In the genomic region with DNA sequence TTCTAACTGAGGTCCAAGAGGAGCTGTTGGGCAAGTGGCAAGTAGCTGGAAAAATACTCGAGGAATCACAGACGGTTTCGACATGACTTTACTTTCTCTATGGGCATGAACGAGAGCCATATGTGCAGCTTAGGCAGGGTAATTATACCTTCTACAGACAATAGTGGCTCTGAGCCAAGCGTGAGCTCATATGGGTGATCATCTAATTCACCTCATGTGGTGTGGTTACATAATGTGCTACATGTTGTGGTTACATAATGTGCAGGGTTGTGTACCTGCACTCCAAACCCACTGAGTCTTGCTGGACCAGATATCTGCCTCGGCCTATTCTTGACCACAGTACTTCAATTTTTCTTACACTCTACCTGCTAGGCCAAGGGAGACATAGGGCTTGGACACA, we compare ENCODE assay signal across 14 cellular contexts.
DNase-seq lines count a peak whose midpoint lies in the region; ATAC-seq, FAIRE-seq and TF ChIP-seq lines count a peak whose summit lies in the region.
"Had no signal": no experiment of that assay in that cellular context is flagged by ENCODE, and none has a peak within 500 bp of the region (broad histone marks: within the 10 kb centered on the region; RNA-seq: fewer than 3 reads in every experiment).

No MANE protein-coding gene starts in this region.

- H3K36me3 ChIP-seq in mammary epithelial cell (ENCODE audit: insufficient read depth, low read length) (no peaks in the 10 kb centered on the region), HEK293 (ENCODE audit: control insufficient read depth in 2 of 2, insufficient read depth in 1 of 2, low read length in 2 of 2) (no peaks in the 10 kb centered on the region), gastroesophageal sphincter (no peaks in the 10 kb centered on the region)

- no peak for TF ChIP-seq CTCF in MCF 10A (IDR thresholded peaks at IDR 0.05; ENCODE audit: unreplicated experiment)
- TF ChIP-seq CTCF in mammary epithelial cell (conservative IDR thresholded peaks at IDR 0.05 in 1 of 2, IDR thresholded peaks at IDR 0.05 in 1 of 2; ENCODE audit: extremely low read depth in 1 of 2, insufficient read depth in 1 of 2, low read depth in 1 of 2, low read length in 2 of 2): no peak
- TF ChIP-seq CTCF in HEK293 (tag by site-specific recombination; IDR thresholded peaks at IDR 0.05): no peak
- TF ChIP-seq CTCF in gastroesophageal sphincter (IDR thresholded peaks at IDR 0.05): no peak

- in situ Hi-C loops in mammary epithelial cell (cut with MboI; ENCODE audit: low sequenced_read_pairs in 2 of 2): no loop called here

- H3K9me3 Mint-ChIP-seq in MCF 10A (ENCODE audit: unreplicated experiment): peaks cover 7% of the 10 kb centered on the region
- H3K9me3 Mint-ChIP-seq in activated CD4-positive, alpha-beta T cell treated with anti-CD3 and anti-CD28 coated beads for 36 hours (ENCODE audit: low read depth): peaks cover 3% of the 10 kb centered on the region

- no peaks in the 10 kb centered on the region for H3K27me3 Mint-ChIP-seq in MCF 10A (ENCODE audit: insufficient read depth, unreplicated experiment)
- no peaks in the 10 kb centered on the region for H3K27me3 Mint-ChIP-seq in activated CD4-positive, alpha-beta T cell treated with anti-CD3 and anti-CD28 coated beads for 36 hours

- no peak for TF ChIP-seq EP300 in gastroesophageal sphincter (IDR thresholded peaks at IDR 0.05)

- peak; percentile 71 for DNase-seq in MCF 10A (ENCODE audit: unreplicated experiment)
- no peak for DNase-seq in mammary epithelial cell
- DNase-seq in NCI-H524 treated with DMSO at 0.1 percent for 48 hours (lab: John Stamatoyannopoulos, UW): peak; percentile 17
- DNase-seq in activated CD4-positive, alpha-beta T cell treated with anti-CD3 and anti-CD28 coated beads for 36 hours: no peak
- no peak for DNase-seq in frontal cortex (ENCODE audit: low spot score in 2 of 2)
- no peak for DNase-seq in stimulated activated CD4-positive, alpha-beta T cell treated with anti-CD3 and anti-CD28 coated beads, Interleukin-4, amount 100 ng/mL, for 4 hours
- DNase-seq: C1 segment of cervical spinal cord, DMS79, NCI-H1436, NCI-H510A, PC-9 had no signal

- H3K36me3 Mint-ChIP-seq in MCF 10A (ENCODE audit: insufficient read depth, unreplicated experiment): no peaks in the 10 kb centered on the region
- H3K36me3 Mint-ChIP-seq in activated CD4-positive, alpha-beta T cell treated with anti-CD3 and anti-CD28 coated beads for 36 hours (ENCODE audit: low read depth): no peaks in the 10 kb centered on the region

- H4K20me1 ChIP-seq in mammary epithelial cell (ENCODE audit: insufficient read depth, low read length): no peaks in the 10 kb centered on the region

- ATAC-seq in gastroesophageal sphincter: peak; percentile 16
- no peak for ATAC-seq in activated CD4-positive, alpha-beta T cell treated with anti-CD3 and anti-CD28 coated beads for 36 hours

- no peak overlapping the region for H2AFZ ChIP-seq in mammary epithelial cell (ENCODE audit: low read depth, low read length)
- H2AFZ ChIP-seq: PC-9 had no signal

- H3K27me3 ChIP-seq in mammary epithelial cell (ENCODE audit: insufficient read depth, low read length) (no peaks in the 10 kb centered on the region), gastroesophageal sphincter (no peaks in the 10 kb centered on the region)

- H3K27ac ChIP-seq in mammary epithelial cell (ENCODE audit: insufficient read depth, low read depth, low read length) (no peak overlapping the region), HEK293 (ENCODE audit: extremely low read depth, low read depth, low read length) (no peak overlapping the region), gastroesophageal sphincter (no peak overlapping the region)
- H3K27ac ChIP-seq: PC-9 had no signal

- no TSS peak for BruUV-seq in MCF 10A (replicated peaks; lab: Mats Ljungman, UMichigan)
- no TSS peak for BruUV-seq in mammary epithelial cell (replicated peaks; lab: Mats Ljungman, UMichigan)

- WGBS in mammary epithelial cell (ENCODE audit: low coverage, missing lambda C conversion rate): 56% methylated on average over 6 of the region's 6 CpGs
- 82 to 88% methylated on average over 5 to 6 of the region's 6 CpGs for WGBS in gastroesophageal sphincter (ENCODE audit: low coverage in 1 of 2), 2 donors

- TF ChIP-seq POLR2A in gastroesophageal sphincter (IDR thresholded peaks at IDR 0.05): no peak

- no peak overlapping the region for H3K9ac ChIP-seq in mammary epithelial cell (ENCODE audit: insufficient read depth, low read length)

- H3K4me3 ChIP-seq in mammary epithelial cell (replicated peaks in 1 of 3; ENCODE audit: insufficient read depth in 1 of 3, low read depth in 2 of 3, low read length in 3 of 3) (no peak overlapping the region), HEK293 (ENCODE audit: low read depth, low read length) (no peak overlapping the region), gastroesophageal sphincter (no peak overlapping the region)
- H3K4me3 ChIP-seq: PC-9 had no signal

- H3K9me3 ChIP-seq in mammary epithelial cell (replicated peaks; ENCODE audit: insufficient read depth, low read length): peaks cover 35% of the 10 kb centered on the region
- H3K9me3 ChIP-seq in HEK293 (ENCODE audit: control insufficient read depth, insufficient read depth, low read depth, low read length): no peaks in the 10 kb centered on the region
- peaks cover 0 to 5% (median 0%) of the 10 kb centered on the region in 3 donors for H3K9me3 ChIP-seq in gastroesophageal sphincter

- CTCF ChIA-PET in MCF 10A (lab: Yijun Ruan, JAX): interaction anchor here (0.6 to 1.6 kb wide), 3 partner anchors 11 to 143 kb away, joined by 3 to 6 read pairs (median 4); no protein-coding TSS in a partner anchor
- CTCF ChIA-PET in mammary epithelial cell (lab: Charles Lee; ENCODE audit: low non-redundant PET): no interaction called here
- CTCF ChIA-PET in HEK293 (lab: Yijun Ruan, JAX): no interaction called here
- CTCF ChIA-PET in activated CD4-positive, alpha-beta T cell treated with anti-CD3 and anti-CD28 coated beads for 36 hours (lab: Charles Lee): no interaction called here

- H3K27ac Mint-ChIP-seq in MCF 10A (ENCODE audit: low read depth, unreplicated experiment): no peak overlapping the region
- no peak overlapping the region for H3K27ac Mint-ChIP-seq in activated CD4-positive, alpha-beta T cell treated with anti-CD3 and anti-CD28 coated beads for 36 hours

- dilution Hi-C loops in mammary epithelial cell (cut with HindIII; ENCODE audit: low sequenced_read_pairs): no loop called here

- H3K4me2 ChIP-seq in mammary epithelial cell (ENCODE audit: insufficient read depth, low read depth, low read length): no peak overlapping the region
- H3K4me2 ChIP-seq: PC-9 had no signal

- H3K4me1 ChIP-seq in mammary epithelial cell (ENCODE audit: insufficient read depth, low read length): no peaks in the 10 kb centered on the region
- no peaks in the 10 kb centered on the region for H3K4me1 ChIP-seq in HEK293 (ENCODE audit: control insufficient read depth, insufficient read depth, low read length)
- H3K4me1 ChIP-seq in gastroesophageal sphincter: no peaks in the 10 kb centered on the region

- no peak overlapping the region for H3K4me3 Mint-ChIP-seq in MCF 10A (ENCODE audit: unreplicated experiment)
- no peak overlapping the region for H3K4me3 Mint-ChIP-seq in activated CD4-positive, alpha-beta T cell treated with anti-CD3 and anti-CD28 coated beads for 36 hours

- POLR2A ChIA-PET in MCF 10A (lab: Yijun Ruan, JAX) (no interaction called here), HEK293 (lab: Yijun Ruan, JAX) (no interaction called here)
- POLR2A ChIA-PET in activated CD4-positive, alpha-beta T cell treated with anti-CD3 and anti-CD28 coated beads for 36 hours (lab: Charles Lee): no interaction called here

- intact Hi-C loops in MCF 10A (cut with micrococcal nuclease) (no loop called here), mammary epithelial cell (cut with micrococcal nuclease) (no loop called here)
- intact Hi-C loops in activated CD4-positive, alpha-beta T cell treated with anti-CD3 and anti-CD28 coated beads for 36 hours (cut with DNase I, micrococcal nuclease): no loop called here

- no peaks in the 10 kb centered on the region for H3K4me1 Mint-ChIP-seq in MCF 10A (ENCODE audit: insufficient read depth, unreplicated experiment)
- no peaks in the 10 kb centered on the region for H3K4me1 Mint-ChIP-seq in activated CD4-positive, alpha-beta T cell treated with anti-CD3 and anti-CD28 coated beads for 36 hours

- no peaks in the 10 kb centered on the region for H3K79me2 ChIP-seq in mammary epithelial cell (ENCODE audit: insufficient read depth, low read length)

- FAIRE-seq in frontal cortex (lab: Jason Lieb, UNC): no peak
- FAIRE-seq: GM12891 had no signal

TF ChIP-seq in HEK293, 187 proteins besides CTCF, POLR2A, EP300 and RAD21:
- no peak for TF ChIP-seq ZFP37 (tag by site-specific recombination; IDR thresholded peaks at IDR 0.05)
- TF ChIP-seq SP7 (tag by site-specific recombination; IDR thresholded peaks at IDR 0.05): 0 out of 2 replicates have a peak, but pooled peaks have one; percentile 31
- TF ChIP-seq WT1 (tag by site-specific recombination; IDR thresholded peaks at IDR 0.05): no peak
- TF ChIP-seq SETDB1 (IDR thresholded peaks at IDR 0.05; ENCODE audit: insufficient read length, low read length): peak; percentile 23
- no peak for TF ChIP-seq PRDM1 (tag by site-specific recombination; IDR thresholded peaks at IDR 0.05)
- no peak for TF ChIP-seq OVOL3 (tag by site-specific recombination; IDR thresholded peaks at IDR 0.05)
- TF ChIP-seq, protein P1, sequence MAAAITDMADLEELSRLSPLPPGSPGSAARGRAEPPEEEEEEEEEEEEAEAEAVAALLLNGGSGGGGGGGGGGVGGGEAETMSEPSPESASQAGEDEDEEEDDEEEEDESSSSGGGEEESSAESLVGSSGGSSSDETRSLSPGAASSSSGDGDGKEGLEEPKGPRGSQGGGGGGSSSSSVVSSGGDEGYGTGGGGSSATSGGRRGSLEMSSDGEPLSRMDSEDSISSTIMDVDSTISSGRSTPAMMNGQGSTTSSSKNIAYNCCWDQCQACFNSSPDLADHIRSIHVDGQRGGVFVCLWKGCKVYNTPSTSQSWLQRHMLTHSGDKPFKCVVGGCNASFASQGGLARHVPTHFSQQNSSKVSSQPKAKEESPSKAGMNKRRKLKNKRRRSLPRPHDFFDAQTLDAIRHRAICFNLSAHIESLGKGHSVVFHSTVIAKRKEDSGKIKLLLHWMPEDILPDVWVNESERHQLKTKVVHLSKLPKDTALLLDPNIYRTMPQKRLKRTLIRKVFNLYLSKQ (tag by site-specific recombination; IDR thresholded peaks at IDR 0.05; ENCODE audit: borderline replicate concordance): no peak
- no peak for TF ChIP-seq ZNF214 (tag by site-specific recombination; IDR thresholded peaks at IDR 0.05; ENCODE audit: borderline replicate concordance)
TF ChIP-seq in HEK293: peak in this region for 2.

Comparison
In these comparisons a context has a peak if more than half of its experiments do, and no peak if none do; other contexts are left out.
1. DNase-seq: peak in MCF 10A (single experiment) and NCI-H524 treated with DMSO at 0.1 percent for 48 hours (single experiment); none in mammary epithelial cell (single experiment), activated CD4-positive, alpha-beta T cell treated with anti-CD3 and anti-CD28 coated beads for 36 hours (single experiment), frontal cortex (0 of 2) and stimulated activated CD4-positive, alpha-beta T cell treated with anti-CD3 and anti-CD28 coated beads, Interleukin-4, amount 100 ng/mL, for 4 hours (0 of 2).